In the genomic region with DNA sequence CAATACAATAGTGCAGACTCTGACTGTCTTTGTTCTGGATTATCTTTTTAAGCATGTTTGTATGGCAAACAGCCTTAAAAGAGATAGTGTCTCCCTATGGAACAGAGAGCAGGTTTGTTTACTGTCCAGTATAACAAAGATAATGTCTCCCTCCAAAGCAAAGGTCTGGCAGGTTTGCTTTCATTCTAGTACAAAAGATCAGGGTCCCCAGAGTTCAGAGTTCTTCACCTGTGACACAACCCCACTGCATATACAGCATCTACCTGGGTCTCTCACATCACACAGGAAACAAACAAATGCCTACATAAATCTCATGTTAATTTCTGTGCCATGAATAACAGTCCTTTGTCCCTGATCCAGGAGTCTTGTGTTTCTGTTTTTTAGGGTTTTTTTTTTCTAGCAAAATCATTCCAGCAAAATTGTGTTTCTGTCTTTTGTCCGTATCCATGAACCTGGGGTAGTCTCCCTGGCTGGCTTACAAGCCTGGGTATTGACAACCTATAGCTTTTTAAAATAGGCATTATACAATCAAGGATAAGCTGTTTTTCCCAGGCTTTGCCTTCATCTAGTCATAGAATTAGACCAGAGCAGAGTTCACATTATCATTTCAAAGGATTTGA, we compare ENCODE assay signal across 1 cellular context.
A peak's percentile ranks its signal among the peaks of the same experiment; 100 is the strongest.
TF ChIP-seq lines count a peak whose summit lies in the region.

No MANE protein-coding gene starts in this region.

TF ChIP-seq in HepG2, 621 proteins besides CTCF, POLR2A, EP300 and RAD21 (continued from another document and continues in another):
- TF ChIP-seq, protein P1, sequence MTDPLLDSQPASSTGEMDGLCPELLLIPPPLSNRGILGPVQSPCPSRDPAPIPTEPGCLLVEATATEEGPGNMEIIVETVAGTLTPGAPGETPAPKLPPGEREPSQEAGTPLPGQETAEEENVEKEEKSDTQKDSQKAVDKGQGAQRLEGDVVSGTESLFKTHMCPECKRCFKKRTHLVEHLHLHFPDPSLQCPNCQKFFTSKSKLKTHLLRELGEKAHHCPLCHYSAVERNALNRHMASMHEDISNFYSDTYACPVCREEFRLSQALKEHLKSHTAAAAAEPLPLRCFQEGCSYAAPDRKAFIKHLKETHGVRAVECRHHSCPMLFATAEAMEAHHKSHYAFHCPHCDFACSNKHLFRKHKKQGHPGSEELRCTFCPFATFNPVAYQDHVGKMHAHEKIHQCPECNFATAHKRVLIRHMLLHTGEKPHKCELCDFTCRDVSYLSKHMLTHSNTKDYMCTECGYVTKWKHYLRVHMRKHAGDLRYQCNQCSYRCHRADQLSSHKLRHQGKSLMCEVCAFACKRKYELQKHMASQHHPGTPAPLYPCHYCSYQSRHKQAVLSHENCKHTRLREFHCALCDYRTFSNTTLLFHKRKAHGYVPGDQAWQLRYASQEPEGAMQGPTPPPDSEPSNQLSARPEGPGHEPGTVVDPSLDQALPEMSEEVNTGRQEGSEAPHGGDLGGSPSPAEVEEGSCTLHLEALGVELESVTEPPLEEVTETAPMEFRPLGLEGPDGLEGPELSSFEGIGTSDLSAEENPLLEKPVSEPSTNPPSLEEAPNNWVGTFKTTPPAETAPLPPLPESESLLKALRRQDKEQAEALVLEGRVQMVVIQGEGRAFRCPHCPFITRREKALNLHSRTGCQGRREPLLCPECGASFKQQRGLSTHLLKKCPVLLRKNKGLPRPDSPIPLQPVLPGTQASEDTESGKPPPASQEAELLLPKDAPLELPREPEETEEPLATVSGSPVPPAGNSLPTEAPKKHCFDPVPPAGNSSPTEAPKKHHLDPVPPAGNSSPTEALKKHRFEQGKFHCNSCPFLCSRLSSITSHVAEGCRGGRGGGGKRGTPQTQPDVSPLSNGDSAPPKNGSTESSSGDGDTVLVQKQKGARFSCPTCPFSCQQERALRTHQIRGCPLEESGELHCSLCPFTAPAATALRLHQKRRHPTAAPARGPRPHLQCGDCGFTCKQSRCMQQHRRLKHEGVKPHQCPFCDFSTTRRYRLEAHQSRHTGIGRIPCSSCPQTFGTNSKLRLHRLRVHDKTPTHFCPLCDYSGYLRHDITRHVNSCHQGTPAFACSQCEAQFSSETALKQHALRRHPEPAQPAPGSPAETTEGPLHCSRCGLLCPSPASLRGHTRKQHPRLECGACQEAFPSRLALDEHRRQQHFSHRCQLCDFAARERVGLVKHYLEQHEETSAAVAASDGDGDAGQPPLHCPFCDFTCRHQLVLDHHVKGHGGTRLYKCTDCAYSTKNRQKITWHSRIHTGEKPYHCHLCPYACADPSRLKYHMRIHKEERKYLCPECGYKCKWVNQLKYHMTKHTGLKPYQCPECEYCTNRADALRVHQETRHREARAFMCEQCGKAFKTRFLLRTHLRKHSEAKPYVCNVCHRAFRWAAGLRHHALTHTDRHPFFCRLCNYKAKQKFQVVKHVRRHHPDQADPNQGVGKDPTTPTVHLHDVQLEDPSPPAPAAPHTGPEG (CRISPR knock-in tag; IDR thresholded peaks at IDR 0.05): no peak
- TF ChIP-seq, protein P2, sequence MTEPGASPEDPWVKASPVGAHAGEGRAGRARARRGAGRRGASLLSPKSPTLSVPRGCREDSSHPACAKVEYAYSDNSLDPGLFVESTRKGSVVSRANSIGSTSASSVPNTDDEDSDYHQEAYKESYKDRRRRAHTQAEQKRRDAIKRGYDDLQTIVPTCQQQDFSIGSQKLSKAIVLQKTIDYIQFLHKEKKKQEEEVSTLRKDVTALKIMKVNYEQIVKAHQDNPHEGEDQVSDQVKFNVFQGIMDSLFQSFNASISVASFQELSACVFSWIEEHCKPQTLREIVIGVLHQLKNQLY (CRISPR knock-in tag; IDR thresholded peaks at IDR 0.05): 0 out of 2 replicates have a peak, but pooled peaks have one; percentile 41
- TF ChIP-seq ISX (CRISPR knock-in tag; conservative IDR thresholded peaks at IDR 0.05): no peak
- TF ChIP-seq DNMT1 (CRISPR knock-in tag; IDR thresholded peaks at IDR 0.05): no peak
- TF ChIP-seq SP2 (CRISPR knock-in tag; IDR thresholded peaks at IDR 0.05): no peak
- no peak for TF ChIP-seq SP4 (CRISPR knock-in tag; IDR thresholded peaks at IDR 0.05)
- TF ChIP-seq, protein P3, sequence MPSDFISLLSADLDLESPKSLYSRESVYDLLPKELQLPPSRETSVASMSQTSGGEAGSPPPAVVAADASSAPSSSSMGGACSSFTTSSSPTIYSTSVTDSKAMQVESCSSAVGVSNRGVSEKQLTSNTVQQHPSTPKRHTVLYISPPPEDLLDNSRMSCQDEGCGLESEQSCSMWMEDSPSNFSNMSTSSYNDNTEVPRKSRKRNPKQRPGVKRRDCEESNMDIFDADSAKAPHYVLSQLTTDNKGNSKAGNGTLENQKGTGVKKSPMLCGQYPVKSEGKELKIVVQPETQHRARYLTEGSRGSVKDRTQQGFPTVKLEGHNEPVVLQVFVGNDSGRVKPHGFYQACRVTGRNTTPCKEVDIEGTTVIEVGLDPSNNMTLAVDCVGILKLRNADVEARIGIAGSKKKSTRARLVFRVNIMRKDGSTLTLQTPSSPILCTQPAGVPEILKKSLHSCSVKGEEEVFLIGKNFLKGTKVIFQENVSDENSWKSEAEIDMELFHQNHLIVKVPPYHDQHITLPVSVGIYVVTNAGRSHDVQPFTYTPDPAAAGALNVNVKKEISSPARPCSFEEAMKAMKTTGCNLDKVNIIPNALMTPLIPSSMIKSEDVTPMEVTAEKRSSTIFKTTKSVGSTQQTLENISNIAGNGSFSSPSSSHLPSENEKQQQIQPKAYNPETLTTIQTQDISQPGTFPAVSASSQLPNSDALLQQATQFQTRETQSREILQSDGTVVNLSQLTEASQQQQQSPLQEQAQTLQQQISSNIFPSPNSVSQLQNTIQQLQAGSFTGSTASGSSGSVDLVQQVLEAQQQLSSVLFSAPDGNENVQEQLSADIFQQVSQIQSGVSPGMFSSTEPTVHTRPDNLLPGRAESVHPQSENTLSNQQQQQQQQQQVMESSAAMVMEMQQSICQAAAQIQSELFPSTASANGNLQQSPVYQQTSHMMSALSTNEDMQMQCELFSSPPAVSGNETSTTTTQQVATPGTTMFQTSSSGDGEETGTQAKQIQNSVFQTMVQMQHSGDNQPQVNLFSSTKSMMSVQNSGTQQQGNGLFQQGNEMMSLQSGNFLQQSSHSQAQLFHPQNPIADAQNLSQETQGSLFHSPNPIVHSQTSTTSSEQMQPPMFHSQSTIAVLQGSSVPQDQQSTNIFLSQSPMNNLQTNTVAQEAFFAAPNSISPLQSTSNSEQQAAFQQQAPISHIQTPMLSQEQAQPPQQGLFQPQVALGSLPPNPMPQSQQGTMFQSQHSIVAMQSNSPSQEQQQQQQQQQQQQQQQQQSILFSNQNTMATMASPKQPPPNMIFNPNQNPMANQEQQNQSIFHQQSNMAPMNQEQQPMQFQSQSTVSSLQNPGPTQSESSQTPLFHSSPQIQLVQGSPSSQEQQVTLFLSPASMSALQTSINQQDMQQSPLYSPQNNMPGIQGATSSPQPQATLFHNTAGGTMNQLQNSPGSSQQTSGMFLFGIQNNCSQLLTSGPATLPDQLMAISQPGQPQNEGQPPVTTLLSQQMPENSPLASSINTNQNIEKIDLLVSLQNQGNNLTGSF (CRISPR knock-in tag; IDR thresholded peaks at IDR 0.05): no peak
- peak; percentile 98 for TF ChIP-seq SOX13 (IDR thresholded peaks at IDR 0.05)
- peak in 1 of 2 experiments; percentile 100; a peak in 2 of 4 replicates for TF ChIP-seq SOX13 (CRISPR knock-in tag; conservative IDR thresholded peaks at IDR 0.05 in 1 of 2, IDR thresholded peaks at IDR 0.05 in 1 of 2)
- TF ChIP-seq ZNF792 (CRISPR knock-in tag; IDR thresholded peaks at IDR 0.05): peak; percentile 73; the same call in 1 of the 2 replicates
- TF ChIP-seq FOXC1 (CRISPR knock-in tag; IDR thresholded peaks at IDR 0.05; ENCODE audit: borderline replicate concordance): no peak
- TF ChIP-seq, protein P4, sequence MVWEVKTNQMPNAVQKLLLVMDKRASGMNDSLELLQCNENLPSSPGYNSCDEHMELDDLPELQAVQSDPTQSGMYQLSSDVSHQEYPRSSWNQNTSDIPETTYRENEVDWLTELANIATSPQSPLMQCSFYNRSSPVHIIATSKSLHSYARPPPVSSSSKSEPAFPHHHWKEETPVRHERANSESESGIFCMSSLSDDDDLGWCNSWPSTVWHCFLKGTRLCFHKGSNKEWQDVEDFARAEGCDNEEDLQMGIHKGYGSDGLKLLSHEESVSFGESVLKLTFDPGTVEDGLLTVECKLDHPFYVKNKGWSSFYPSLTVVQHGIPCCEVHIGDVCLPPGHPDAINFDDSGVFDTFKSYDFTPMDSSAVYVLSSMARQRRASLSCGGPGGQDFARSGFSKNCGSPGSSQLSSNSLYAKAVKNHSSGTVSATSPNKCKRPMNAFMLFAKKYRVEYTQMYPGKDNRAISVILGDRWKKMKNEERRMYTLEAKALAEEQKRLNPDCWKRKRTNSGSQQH (CRISPR knock-in tag; IDR thresholded peaks at IDR 0.05; ENCODE audit: low read depth): no peak
- TF ChIP-seq SP5 (CRISPR knock-in tag; IDR thresholded peaks at IDR 0.05; ENCODE audit: borderline replicate concordance, low read depth): peak; percentile 74
- no peak for TF ChIP-seq ZNF569 (CRISPR knock-in tag; IDR thresholded peaks at IDR 0.05; ENCODE audit: borderline replicate concordance)
- no peak for TF ChIP-seq ZNF124 (CRISPR knock-in tag; IDR thresholded peaks at IDR 0.05)
- TF ChIP-seq, protein P5, sequence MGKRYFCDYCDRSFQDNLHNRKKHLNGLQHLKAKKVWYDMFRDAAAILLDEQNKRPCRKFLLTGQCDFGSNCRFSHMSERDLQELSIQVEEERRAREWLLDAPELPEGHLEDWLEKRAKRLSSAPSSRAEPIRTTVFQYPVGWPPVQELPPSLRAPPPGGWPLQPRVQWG (CRISPR knock-in tag; IDR thresholded peaks at IDR 0.05; ENCODE audit: borderline replicate concordance, low read depth): no peak
- no peak for TF ChIP-seq HOXD1 (CRISPR knock-in tag; IDR thresholded peaks at IDR 0.05)
- TF ChIP-seq ZMAT3 (CRISPR knock-in tag; conservative IDR thresholded peaks at IDR 0.05): no peak
- TF ChIP-seq RELA (CRISPR knock-in tag; IDR thresholded peaks at IDR 0.05): no peak
- no peak for TF ChIP-seq ZNF24 (IDR thresholded peaks at IDR 0.05)
- no peak for TF ChIP-seq KDM5A (IDR thresholded peaks at IDR 0.05; ENCODE audit: borderline replicate concordance, low read length)
- no peak for TF ChIP-seq PTBP1 (IDR thresholded peaks at IDR 0.05; ENCODE audit: low read depth, low read length, poor library complexity, severe bottlenecking)
- TF ChIP-seq, protein P6, sequence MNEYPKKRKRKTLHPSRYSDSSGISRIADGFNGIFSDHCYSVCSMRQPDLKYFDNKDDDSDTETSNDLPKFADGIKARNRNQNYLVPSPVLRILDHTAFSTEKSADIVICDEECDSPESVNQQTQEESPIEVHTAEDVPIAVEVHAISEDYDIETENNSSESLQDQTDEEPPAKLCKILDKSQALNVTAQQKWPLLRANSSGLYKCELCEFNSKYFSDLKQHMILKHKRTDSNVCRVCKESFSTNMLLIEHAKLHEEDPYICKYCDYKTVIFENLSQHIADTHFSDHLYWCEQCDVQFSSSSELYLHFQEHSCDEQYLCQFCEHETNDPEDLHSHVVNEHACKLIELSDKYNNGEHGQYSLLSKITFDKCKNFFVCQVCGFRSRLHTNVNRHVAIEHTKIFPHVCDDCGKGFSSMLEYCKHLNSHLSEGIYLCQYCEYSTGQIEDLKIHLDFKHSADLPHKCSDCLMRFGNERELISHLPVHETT (CRISPR knock-in tag; conservative IDR thresholded peaks at IDR 0.05): no peak
- TF ChIP-seq ZNF235 (CRISPR knock-in tag; IDR thresholded peaks at IDR 0.05; ENCODE audit: borderline replicate concordance): no peak
- TF ChIP-seq, protein P7, sequence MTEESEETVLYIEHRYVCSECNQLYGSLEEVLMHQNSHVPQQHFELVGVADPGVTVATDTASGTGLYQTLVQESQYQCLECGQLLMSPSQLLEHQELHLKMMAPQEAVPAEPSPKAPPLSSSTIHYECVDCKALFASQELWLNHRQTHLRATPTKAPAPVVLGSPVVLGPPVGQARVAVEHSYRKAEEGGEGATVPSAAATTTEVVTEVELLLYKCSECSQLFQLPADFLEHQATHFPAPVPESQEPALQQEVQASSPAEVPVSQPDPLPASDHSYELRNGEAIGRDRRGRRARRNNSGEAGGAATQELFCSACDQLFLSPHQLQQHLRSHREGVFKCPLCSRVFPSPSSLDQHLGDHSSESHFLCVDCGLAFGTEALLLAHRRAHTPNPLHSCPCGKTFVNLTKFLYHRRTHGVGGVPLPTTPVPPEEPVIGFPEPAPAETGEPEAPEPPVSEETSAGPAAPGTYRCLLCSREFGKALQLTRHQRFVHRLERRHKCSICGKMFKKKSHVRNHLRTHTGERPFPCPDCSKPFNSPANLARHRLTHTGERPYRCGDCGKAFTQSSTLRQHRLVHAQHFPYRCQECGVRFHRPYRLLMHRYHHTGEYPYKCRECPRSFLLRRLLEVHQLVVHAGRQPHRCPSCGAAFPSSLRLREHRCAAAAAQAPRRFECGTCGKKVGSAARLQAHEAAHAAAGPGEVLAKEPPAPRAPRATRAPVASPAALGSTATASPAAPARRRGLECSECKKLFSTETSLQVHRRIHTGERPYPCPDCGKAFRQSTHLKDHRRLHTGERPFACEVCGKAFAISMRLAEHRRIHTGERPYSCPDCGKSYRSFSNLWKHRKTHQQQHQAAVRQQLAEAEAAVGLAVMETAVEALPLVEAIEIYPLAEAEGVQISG (CRISPR knock-in tag; IDR thresholded peaks at IDR 0.05): no peak; the same call in 1 of the 2 replicates
- no peak for TF ChIP-seq RNF2 (conservative IDR thresholded peaks at IDR 0.05; ENCODE audit: low read depth)
- no peak for TF ChIP-seq ZSCAN25 (CRISPR knock-in tag; IDR thresholded peaks at IDR 0.05)
- TF ChIP-seq, protein P8, sequence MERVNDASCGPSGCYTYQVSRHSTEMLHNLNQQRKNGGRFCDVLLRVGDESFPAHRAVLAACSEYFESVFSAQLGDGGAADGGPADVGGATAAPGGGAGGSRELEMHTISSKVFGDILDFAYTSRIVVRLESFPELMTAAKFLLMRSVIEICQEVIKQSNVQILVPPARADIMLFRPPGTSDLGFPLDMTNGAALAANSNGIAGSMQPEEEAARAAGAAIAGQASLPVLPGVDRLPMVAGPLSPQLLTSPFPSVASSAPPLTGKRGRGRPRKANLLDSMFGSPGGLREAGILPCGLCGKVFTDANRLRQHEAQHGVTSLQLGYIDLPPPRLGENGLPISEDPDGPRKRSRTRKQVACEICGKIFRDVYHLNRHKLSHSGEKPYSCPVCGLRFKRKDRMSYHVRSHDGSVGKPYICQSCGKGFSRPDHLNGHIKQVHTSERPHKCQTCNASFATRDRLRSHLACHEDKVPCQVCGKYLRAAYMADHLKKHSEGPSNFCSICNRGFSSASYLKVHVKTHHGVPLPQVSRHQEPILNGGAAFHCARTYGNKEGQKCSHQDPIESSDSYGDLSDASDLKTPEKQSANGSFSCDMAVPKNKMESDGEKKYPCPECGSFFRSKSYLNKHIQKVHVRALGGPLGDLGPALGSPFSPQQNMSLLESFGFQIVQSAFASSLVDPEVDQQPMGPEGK (CRISPR knock-in tag; IDR thresholded peaks at IDR 0.05): peak; percentile 32; the same call in 1 of the 2 replicates
- no peak for TF ChIP-seq ZNF816 (CRISPR knock-in tag; IDR thresholded peaks at IDR 0.05; ENCODE audit: borderline replicate concordance)
- TF ChIP-seq SOX6 (IDR thresholded peaks at IDR 0.05): no peak
- TF ChIP-seq SOX6 (CRISPR knock-in tag; IDR thresholded peaks at IDR 0.05): peak; percentile 100
- no peak for TF ChIP-seq RFX5 (IDR thresholded peaks at IDR 0.05; ENCODE audit: low read depth, low read length)
- no peak for TF ChIP-seq ZFP62 (CRISPR knock-in tag; IDR thresholded peaks at IDR 0.05)
- TF ChIP-seq, protein P9, sequence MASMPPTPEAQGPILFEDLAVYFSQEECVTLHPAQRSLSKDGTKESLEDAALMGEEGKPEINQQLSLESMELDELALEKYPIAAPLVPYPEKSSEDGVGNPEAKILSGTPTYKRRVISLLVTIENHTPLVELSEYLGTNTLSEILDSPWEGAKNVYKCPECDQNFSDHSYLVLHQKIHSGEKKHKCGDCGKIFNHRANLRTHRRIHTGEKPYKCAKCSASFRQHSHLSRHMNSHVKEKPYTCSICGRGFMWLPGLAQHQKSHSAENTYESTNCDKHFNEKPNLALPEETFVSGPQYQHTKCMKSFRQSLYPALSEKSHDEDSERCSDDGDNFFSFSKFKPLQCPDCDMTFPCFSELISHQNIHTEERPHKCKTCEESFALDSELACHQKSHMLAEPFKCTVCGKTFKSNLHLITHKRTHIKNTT (CRISPR knock-in tag; IDR thresholded peaks at IDR 0.05): no peak
- TF ChIP-seq RAD51 (IDR thresholded peaks at IDR 0.05; ENCODE audit: borderline replicate concordance): no peak
- no peak for TF ChIP-seq ZNF619 (CRISPR knock-in tag; IDR thresholded peaks at IDR 0.05)
